Comparison of ENCODE assay signal across 8 cellular contexts in the genomic region with DNA sequence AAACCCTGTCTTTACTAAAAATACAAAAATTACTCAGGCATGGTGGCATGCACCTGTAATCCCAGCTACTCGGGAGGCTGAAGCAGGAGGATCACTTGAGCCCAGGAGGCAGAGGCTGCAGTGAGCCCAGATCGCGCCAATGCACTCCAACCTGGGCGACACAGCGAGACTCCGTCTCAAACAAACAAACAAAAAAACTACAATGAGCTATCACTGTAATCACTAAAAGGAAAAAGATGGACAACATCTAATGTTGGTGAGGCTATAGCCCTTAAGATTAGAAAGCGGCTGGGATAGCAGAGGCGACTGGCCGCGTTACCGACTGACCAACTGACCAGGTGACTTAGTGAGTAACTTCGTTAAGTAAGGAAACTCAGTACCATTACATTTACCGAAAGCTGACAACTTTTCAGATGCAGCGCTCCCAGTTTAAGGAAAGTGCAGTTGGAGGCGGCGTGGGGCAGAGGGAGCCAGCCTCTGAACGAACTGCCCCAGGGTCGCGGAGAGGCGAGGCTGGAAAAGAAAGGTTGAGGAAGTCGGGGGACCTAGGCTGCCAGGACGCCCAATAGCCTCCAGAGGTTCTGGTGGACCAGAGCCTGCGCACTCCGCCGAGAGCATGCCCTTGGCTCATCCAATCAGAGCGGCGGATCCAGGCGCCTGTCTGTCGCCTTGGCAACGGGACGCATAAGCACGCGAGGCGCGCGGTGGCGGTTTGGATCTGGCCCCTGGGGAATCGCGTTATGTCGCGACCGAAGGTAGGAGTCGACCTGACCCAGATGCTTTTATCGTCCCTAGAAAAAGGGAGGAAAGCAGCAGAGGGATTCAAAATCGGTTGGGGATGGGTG. TPM values are rescaled to one million over a fixed set of nuclear protein-coding genes. Genes with fewer than 3 reads are reported as not detected.
DNase-seq lines count a peak whose midpoint lies in the region; ATAC-seq and TF ChIP-seq lines count a peak whose summit lies in the region.

No MANE protein-coding gene starts in this region.

- H3K4me3 ChIP-seq in AG09309 (ENCODE audit: control insufficient read depth, low read depth, low read length): peak overlapping the region; percentile 67
- peak overlapping the region; percentile 59 for H3K4me3 ChIP-seq in colonic mucosa

- intact Hi-C loops in activated CD4-positive, alpha-beta T cell treated with anti-CD3 and anti-CD28 coated beads for 36 hours (cut with DNase I, micrococcal nuclease): loop anchor here in 1 of 2 experiments (1.0 to 2.0 kb wide), 2 partner anchors 328 to 479 kb away; partner anchors contain the start of genes ASXL1, PLAGL2 and POFUT1
- intact Hi-C loops in colonic mucosa (cut with DNase I): no loop called here

- H3K27me3 Mint-ChIP-seq in activated CD4-positive, alpha-beta T cell treated with anti-CD3 and anti-CD28 coated beads for 36 hours: no peaks in the 10 kb centered on the region

- H3K9me3 ChIP-seq in colonic mucosa: no peaks in the 10 kb centered on the region

- POLR2A ChIA-PET in activated CD4-positive, alpha-beta T cell treated with anti-CD3 and anti-CD28 coated beads for 36 hours (lab: Charles Lee): interaction anchor here (0.6 to 1.4 kb wide), 4 partner anchors 13 to 217 kb away, joined by 3 to 4 read pairs (median 3); no protein-coding TSS in a partner anchor

- H3K4me1 ChIP-seq in colonic mucosa: no peaks in the 10 kb centered on the region

- no peaks in the 10 kb centered on the region for H3K36me3 ChIP-seq in colonic mucosa

- peak overlapping the region; percentile 63 to 76 for H3K9ac ChIP-seq in colonic mucosa (ENCODE audit: low read depth in 2 of 2, low read length in 2 of 2)

- H3K9me3 Mint-ChIP-seq in activated CD4-positive, alpha-beta T cell treated with anti-CD3 and anti-CD28 coated beads for 36 hours (ENCODE audit: low read depth): no peaks in the 10 kb centered on the region

- DNase-seq in AG09309 (ENCODE audit: low read depth) (peak; percentile 77), NCI-H446 treated with DMSO at 0.1 percent for 48 hours (lab: John Stamatoyannopoulos, UW) (peak; percentile 83), colonic mucosa (peak; percentile 91), kidney tubule cell (ENCODE audit: low spot score) (peak; percentile 94)
- DNase-seq in activated CD4-positive, alpha-beta T cell treated with anti-CD3 and anti-CD28 coated beads for 36 hours: peak; percentile 90
- peak; percentile 74 to 80 for DNase-seq in stimulated activated CD4-positive, alpha-beta T cell treated with anti-CD3 and anti-CD28 coated beads, Interleukin-15, amount 100 ng/mL, for 48 hours (ENCODE audit: low read depth in 2 of 2)

- CTCF ChIA-PET in activated CD4-positive, alpha-beta T cell treated with anti-CD3 and anti-CD28 coated beads for 36 hours (lab: Charles Lee): interaction anchor here (0.6 to 3.2 kb wide), 8 partner anchors 16 to 533 kb away, joined by 3 to 17 read pairs (median 4); partner anchors contain the start of gene PDRG1

- H3K27ac ChIP-seq in colonic mucosa: peak overlapping the region; percentile 56

- H3K27me3 ChIP-seq in colonic mucosa: no peaks in the 10 kb centered on the region

- peak; percentile 10 for TF ChIP-seq CTCF in AG09309 (IDR thresholded peaks at IDR 0.05; ENCODE audit: control insufficient read depth, insufficient read depth, low read depth, low read length, missing control alignments)
- no peak for TF ChIP-seq CTCF in colonic mucosa (IDR thresholded peaks at IDR 0.05)

- H3K4me3 Mint-ChIP-seq in activated CD4-positive, alpha-beta T cell treated with anti-CD3 and anti-CD28 coated beads for 36 hours: peak overlapping the region; percentile 84

- peaks cover 8% of the 10 kb centered on the region for H3K4me1 Mint-ChIP-seq in activated CD4-positive, alpha-beta T cell treated with anti-CD3 and anti-CD28 coated beads for 36 hours

- ATAC-seq in GM19035 (IDR thresholded peaks at IDR 0.05; ENCODE audit: unreplicated experiment): peak; percentile 92
- peak; percentile 88 for ATAC-seq in HG03354 (IDR thresholded peaks at IDR 0.05; ENCODE audit: poor library complexity, severe bottlenecking, unreplicated experiment)
- peak; percentile 94 for ATAC-seq in activated CD4-positive, alpha-beta T cell treated with anti-CD3 and anti-CD28 coated beads for 36 hours

- peak overlapping the region; percentile 45 for H3K27ac Mint-ChIP-seq in activated CD4-positive, alpha-beta T cell treated with anti-CD3 and anti-CD28 coated beads for 36 hours

- no peaks in the 10 kb centered on the region for H3K36me3 Mint-ChIP-seq in activated CD4-positive, alpha-beta T cell treated with anti-CD3 and anti-CD28 coated beads for 36 hours (ENCODE audit: low read depth)

RNA-seq across cellular contexts. Expression of gene TTLL9, which starts 8.9 kb away (rescaled TPM):
- not detected for total RNA-seq in activated CD4-positive, alpha-beta T cell treated with anti-CD3 and anti-CD28 coated beads for 36 hours
- not detected for total RNA-seq in colonic mucosa

RNA-seq across cellular contexts. Expression of gene DUSP15, which starts 9.0 kb away (rescaled TPM):
- total RNA-seq in activated CD4-positive, alpha-beta T cell treated with anti-CD3 and anti-CD28 coated beads for 36 hours: not detected
- under 1 TPM; 0.59 to 0.74 TPM for total RNA-seq in colonic mucosa

RNA-seq across cellular contexts. Expression of gene FOXS1, which starts 34.0 kb away (rescaled TPM):
- not detected for total RNA-seq in activated CD4-positive, alpha-beta T cell treated with anti-CD3 and anti-CD28 coated beads for 36 hours
- total RNA-seq in colonic mucosa: under 1 TPM; 0.20 to 0.48 TPM

Comparison
In these comparisons a context has a peak if more than half of its experiments do, and no peak if none do; other contexts are left out.
1. Peak in every context shown above with its lines: DNase-seq, ATAC-seq, H3K4me3 ChIP-seq and H3K27ac ChIP-seq.